ENCODE assay signal across 12 cellular contexts in the genomic region with DNA sequence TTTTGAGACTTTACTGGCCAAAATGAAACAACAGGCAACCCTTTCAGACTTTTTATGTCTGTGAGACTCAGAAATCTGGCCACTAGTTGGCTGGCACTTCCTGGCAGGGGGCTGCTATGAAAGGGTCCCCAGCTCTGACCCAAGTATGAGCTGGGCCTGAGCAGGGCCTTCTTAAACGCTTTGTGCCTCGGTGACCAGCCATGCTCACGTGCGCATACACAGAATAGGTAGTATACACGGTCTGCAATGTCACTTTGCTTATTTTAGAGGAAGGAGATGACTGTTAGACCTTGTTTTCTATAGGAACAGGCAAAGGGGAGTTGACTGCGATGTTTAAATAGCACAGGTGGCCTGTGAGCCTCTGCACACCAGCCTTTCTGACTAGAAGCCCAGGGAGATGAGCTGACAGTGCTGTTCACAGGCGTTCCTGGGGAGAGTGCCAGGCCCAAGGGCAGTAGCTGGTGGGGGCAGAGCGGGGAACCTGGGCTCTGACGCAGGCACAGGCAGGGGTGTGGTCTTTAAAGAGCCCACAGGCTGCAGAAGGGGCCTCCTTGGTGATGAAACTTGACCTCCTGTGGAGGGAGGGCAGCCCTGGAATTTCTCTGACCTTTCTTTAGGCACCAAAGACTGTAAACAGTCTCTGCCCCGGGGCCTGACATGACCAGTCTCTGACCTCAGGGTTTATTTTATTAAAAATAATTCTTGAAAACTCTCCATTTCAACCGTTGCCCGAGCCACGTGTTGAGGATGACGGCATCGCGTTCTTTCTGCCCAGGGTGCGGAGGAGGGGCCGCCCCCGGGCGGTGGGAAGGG.
DNase-seq lines count a peak whose midpoint lies in the region; ATAC-seq and TF ChIP-seq lines count a peak whose summit lies in the region.
"Had no signal": no experiment of that assay in that cellular context is flagged by ENCODE, and none has a peak within 500 bp of the region (broad histone marks: within the 10 kb centered on the region; RNA-seq: fewer than 3 reads in every experiment).

No MANE protein-coding gene starts in this region.

- H3K9ac ChIP-seq in NT2/D1 (ENCODE audit: insufficient read length, low read depth) (peak overlapping the region; percentile 42), neural progenitor cell (no peak overlapping the region)

- TF ChIP-seq POLR2A in gastroesophageal sphincter (IDR thresholded peaks at IDR 0.05): no peak

- H3K4me3 ChIP-seq in NT2/D1 (ENCODE audit: insufficient read length, low read depth): no peak overlapping the region
- no peak overlapping the region for H3K4me3 ChIP-seq in gastroesophageal sphincter
- H3K4me3 ChIP-seq in neural progenitor cell: no peak overlapping the region
- H3K4me3 ChIP-seq: GM12878 had no signal

- DNase-seq in AG08396 (ENCODE audit: low spot score) (peak; percentile 42), NT2/D1 (ENCODE audit: low read depth, low spot score) (no peak), neural progenitor cell (ENCODE audit: low spot score) (no peak), NCI-H2196 treated with DMSO at 0.1 percent for 48 hours (lab: John Stamatoyannopoulos, UW; ENCODE audit: unreplicated experiment) (no peak), T1000 (lab: John Stamatoyannopoulos, UW) (no peak)
- DNase-seq in activated CD4-positive, CD25-positive, alpha-beta regulatory T cell (lab: John Stamatoyannopoulos, UW): no peak
- DNase-seq: GOT3 had no signal

- H3K4me2 ChIP-seq in neural progenitor cell: no peak overlapping the region

- H3K9me3 ChIP-seq in NT2/D1 (ENCODE audit: insufficient read depth, low read length) (peaks cover 15% of the 10 kb centered on the region; the same call in 1 of the 2 replicates), gastroesophageal sphincter (no peaks in the 10 kb centered on the region), neural progenitor cell (ENCODE audit: low read depth) (no peaks in the 10 kb centered on the region)
- H3K9me3 ChIP-seq: neutrophil had no signal

- H2AFZ ChIP-seq in neural progenitor cell (replicated peaks): no peak overlapping the region

- H3K36me3 Mint-ChIP-seq in neural progenitor cell: no peaks in the 10 kb centered on the region
- H3K36me3 Mint-ChIP-seq: activated naive CD4-positive, alpha-beta T cell treated with anti-CD3 and anti-CD28 coated beads, Interleukin-2, amount 50 U/mL, for 24 hours had no signal

- H3K4me1 ChIP-seq in NT2/D1 (ENCODE audit: insufficient read depth, insufficient read length) (peaks cover 8% of the 10 kb centered on the region), gastroesophageal sphincter (peaks cover 0 to 71% (median 16%) of the 10 kb centered on the region in 3 donors), neural progenitor cell (peaks cover 16% of the 10 kb centered on the region)

- no peaks in the 10 kb centered on the region for H3K79me2 ChIP-seq in neural progenitor cell (ENCODE audit: low read depth)

- peaks cover 18% of the 10 kb centered on the region for H3K27me3 Mint-ChIP-seq in neural progenitor cell (ENCODE audit: insufficient read depth, low read depth)

- H3K36me3 ChIP-seq in NT2/D1 (ENCODE audit: insufficient read depth, insufficient read length, low read length) (no peaks in the 10 kb centered on the region), gastroesophageal sphincter (no peaks in the 10 kb centered on the region), neural progenitor cell (no peaks in the 10 kb centered on the region)
- H3K36me3 ChIP-seq: neutrophil had no signal

- H3K27ac ChIP-seq in gastroesophageal sphincter (peak overlapping the region; percentile 74 to 85 (median 76)), neural progenitor cell (no peak overlapping the region)
- H3K27ac ChIP-seq: neutrophil had no signal

- H3K27ac Mint-ChIP-seq in neural progenitor cell: peak overlapping the region; percentile 78
- H3K27ac Mint-ChIP-seq: activated naive CD4-positive, alpha-beta T cell treated with anti-CD3 and anti-CD28 coated beads, Interleukin-2, amount 50 U/mL, for 24 hours had no signal

- no peak overlapping the region for H3K4me3 Mint-ChIP-seq in neural progenitor cell
- H3K4me3 Mint-ChIP-seq: activated naive CD4-positive, alpha-beta T cell treated with anti-CD3 and anti-CD28 coated beads, Interleukin-2, amount 50 U/mL, for 24 hours had no signal

- H3K27me3 ChIP-seq in NT2/D1 (ENCODE audit: insufficient read depth, insufficient read length): peaks cover 14% of the 10 kb centered on the region
- H3K27me3 ChIP-seq in gastroesophageal sphincter: no peaks in the 10 kb centered on the region
- H3K27me3 ChIP-seq in neural progenitor cell: no peaks in the 10 kb centered on the region
- H3K27me3 ChIP-seq: neutrophil had no signal

- 81% methylated on average over 6 of the region's 20 CpGs; no CpG with 5 or more reads in 1 of the 2 donors for WGBS in gastroesophageal sphincter (ENCODE audit: low coverage in 1 of 2), 2 donors

- peaks cover 3% of the 10 kb centered on the region for H3K9me3 Mint-ChIP-seq in neural progenitor cell
- H3K9me3 Mint-ChIP-seq: activated naive CD4-positive, alpha-beta T cell treated with anti-CD3 and anti-CD28 coated beads, Interleukin-2, amount 50 U/mL, for 24 hours had no signal

- no peak for TF ChIP-seq EP300 in gastroesophageal sphincter (IDR thresholded peaks at IDR 0.05)

- H4K20me1 ChIP-seq in neural progenitor cell (ENCODE audit: low read depth): no peaks in the 10 kb centered on the region

- TF ChIP-seq CTCF in gastroesophageal sphincter (IDR thresholded peaks at IDR 0.05) (peak in 1 of 4 experiments; percentile 9), neural progenitor cell (IDR thresholded peaks at IDR 0.05) (no peak)

- ATAC-seq in gastroesophageal sphincter: peak; percentile 91
- ATAC-seq in HG03439 (IDR thresholded peaks at IDR 0.05; ENCODE audit: unreplicated experiment): no peak
- ATAC-seq: GM12878 had no signal

- peaks cover 27% of the 10 kb centered on the region for H3K4me1 Mint-ChIP-seq in neural progenitor cell

- peaks cover 13% of the 10 kb centered on the region for H3F3A ChIP-seq in neural progenitor cell (ENCODE audit: low read depth)
